1 cellular context compared by ENCODE assay signal in genomic region chr6:116531675-116532570, GRCh38.
TF ChIP-seq lines count a peak whose summit lies in the region.

No MANE protein-coding gene starts in this region.

TF ChIP-seq in endothelial cell of umbilical vein, 7 proteins besides CTCF, POLR2A, EP300 and RAD21:
- TF ChIP-seq JUN (IDR thresholded peaks at IDR 0.05; ENCODE audit: borderline replicate concordance, insufficient read depth, insufficient read length, low read depth) (no peak), POLR2AphosphoS5 (IDR thresholded peaks at IDR 0.05; ENCODE audit: insufficient read depth, low read depth, low read length) (no peak), FOS (IDR thresholded peaks at IDR 0.05; ENCODE audit: borderline replicate concordance, insufficient read depth, low read length) (no peak), MYC (IDR thresholded peaks at IDR 0.05; ENCODE audit: low read depth, low read length) (no peak), EZH2 (IDR thresholded peaks at IDR 0.05; ENCODE audit: borderline replicate concordance, low read depth, low read length, severe bottlenecking) (no peak), GATA2 (IDR thresholded peaks at IDR 0.05; ENCODE audit: insufficient read depth, insufficient read length, low read depth, low read length) (no peak)
- TF ChIP-seq, protein P1, sequence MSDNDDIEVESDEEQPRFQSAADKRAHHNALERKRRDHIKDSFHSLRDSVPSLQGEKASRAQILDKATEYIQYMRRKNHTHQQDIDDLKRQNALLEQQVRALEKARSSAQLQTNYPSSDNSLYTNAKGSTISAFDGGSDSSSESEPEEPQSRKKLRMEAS (IDR thresholded peaks at IDR 0.05; ENCODE audit: insufficient read depth, insufficient read length), result no peak
